9 cellular contexts compared by ENCODE assay signal in genomic region chr16:88634994-88635670, GRCh38. TPM values are rescaled to one million over a fixed set of nuclear protein-coding genes. Genes with fewer than 3 reads are reported as not detected.
DNase-seq lines count a peak whose midpoint lies in the region; ATAC-seq and TF ChIP-seq lines count a peak whose summit lies in the region.
"Had no signal": no experiment of that assay in that cellular context is flagged by ENCODE, and none has a peak within 500 bp of the region (broad histone marks: within the 10 kb centered on the region; RNA-seq: fewer than 3 reads in every experiment).

No MANE protein-coding gene starts in this region.

- no peak for ATAC-seq in GM21576 (IDR thresholded peaks at IDR 0.05; ENCODE audit: unreplicated experiment)

- H3K27ac ChIP-seq in HUES6 (ENCODE audit: low read depth, low read length) (no peak overlapping the region), neutrophil (peak overlapping the region; percentile 9)

- H3K4me3 ChIP-seq in HUES6 (ENCODE audit: low read depth, low read length) = peak overlapping the region; percentile 70
- peak overlapping the region; percentile 51 to 63 for H3K4me3 ChIP-seq in neutrophil (ENCODE audit: low read depth in 1 of 2, low read length in 1 of 2)

- DNase-seq in Daoy (ENCODE audit: low read depth) = peak; percentile 34
- DNase-seq in dermis blood vessel endothelial cell = peak; percentile 25
- DNase-seq in medulla oblongata (ENCODE audit: extremely low spot score) = no peak
- DNase-seq in NK-92 treated with Interleukin-12 subunit alpha and Interleukin-12 subunit beta, amount 100 ng/mL, for 24 hours (lab: John Stamatoyannopoulos, UW) = no peak
- no peak for DNase-seq in retina
- DNase-seq: SIG-M5 had no signal

- H3K36me3 ChIP-seq in HUES6 (ENCODE audit: control insufficient read depth, insufficient read depth, low read length) (peaks cover 21% of the 10 kb centered on the region), neutrophil (peaks cover 25% of the 10 kb centered on the region)

- no peak for TF ChIP-seq CTCF in neutrophil (IDR thresholded peaks at IDR 0.05)

- H3K27me3 ChIP-seq in HUES6 (ENCODE audit: control insufficient read depth, insufficient read depth, low read length) = peaks cover 29% of the 10 kb centered on the region; the same call in 1 of the 2 replicates
- peaks cover 64% of the 10 kb centered on the region for H3K27me3 ChIP-seq in neutrophil

- H3K4me1 ChIP-seq in HUES6 (ENCODE audit: control insufficient read depth, insufficient read depth, low read length) (peaks cover 28% of the 10 kb centered on the region), neutrophil (ENCODE audit: control insufficient read depth in 1 of 2, insufficient read depth in 1 of 2, low read depth in 1 of 2, low read length in 1 of 2) (peaks cover 28 to 34% of the 10 kb centered on the region in 2 experiments)

- peak overlapping the region; percentile 52 for H3K9ac ChIP-seq in HUES6 (ENCODE audit: low read length)

- H3K9me3 ChIP-seq in HUES6 (ENCODE audit: control insufficient read depth, insufficient read depth, low read depth, low read length) (no peaks in the 10 kb centered on the region), neutrophil (no peaks in the 10 kb centered on the region)

RNA-seq across cellular contexts. Expression of gene IL17C, which starts 3.2 kb away (rescaled TPM):
- total RNA-seq in Daoy (2014; rRNA removed; shearing (Covaris generic)) = not detected in 2 replicates
- not detected in 2 replicates for total RNA-seq in dermis blood vessel endothelial cell

RNA-seq across cellular contexts. Expression of gene CYBA, which starts 15.7 kb away (rescaled TPM):
- total RNA-seq in Daoy (2014; rRNA removed; shearing (Covaris generic)) = 259 and 288 TPM in 2 replicates
- 135 and 286 TPM in 2 replicates for total RNA-seq in dermis blood vessel endothelial cell

RNA-seq across cellular contexts. Expression of gene MVD, which starts 27.8 kb away (rescaled TPM):
- 27.3 and 27.7 TPM in 2 replicates for total RNA-seq in Daoy (2014; rRNA removed; shearing (Covaris generic))
- 63.3 and 119 TPM in 2 replicates for total RNA-seq in dermis blood vessel endothelial cell

RNA-seq across cellular contexts. Expression of gene SNAI3, which starts 51.2 kb away (rescaled TPM):
- not detected in 2 replicates for total RNA-seq in Daoy (2014; rRNA removed; shearing (Covaris generic))
- total RNA-seq in dermis blood vessel endothelial cell = 0.09 TPM in 1 of 2 replicates, not detected in the other

Comparison
In these comparisons a context has a peak if more than half of its experiments do, and no peak if none do; other contexts are left out.
1. DNase-seq: peak in Daoy (single experiment) and dermis blood vessel endothelial cell (single experiment); none in medulla oblongata (single experiment), NK-92 treated with Interleukin-12 subunit alpha and Interleukin-12 subunit beta, amount 100 ng/mL, for 24 hours (single experiment) and retina (single experiment).